ENCODE assay signal across 23 cellular contexts in genomic region chr22:42656578-42656977, GRCh38. TPM values are rescaled to one million over a fixed set of nuclear protein-coding genes. Genes with fewer than 3 reads are reported as not detected.
"Had no signal": no experiment of that assay in that cellular context is flagged by ENCODE, and none has a peak within 500 bp of the region (broad histone marks: within the 10 kb centered on the region; RNA-seq: fewer than 3 reads in every experiment).

No MANE protein-coding gene starts in this region.

- H3K36me3 ChIP-seq: brain microvascular endothelial cell, cardiac muscle cell had no signal

- H3K36me3 Mint-ChIP-seq: activated CD4-positive, alpha-beta memory T cell treated with anti-CD3 and anti-CD28 coated beads for 36 hours; activated naive CD8-positive, alpha-beta T cell had no signal

- H3K27me3 ChIP-seq: brain microvascular endothelial cell, cardiac muscle cell had no signal

- H3K27me3 Mint-ChIP-seq: activated CD4-positive, alpha-beta T cell treated with anti-CD3 and anti-CD28 coated beads, Interleukin-2, amount 10 ng/mL, durations not matched to agents 7 days and 5 days; T-helper 17 cell had no signal

- H3K27ac Mint-ChIP-seq: activated CD4-positive, alpha-beta memory T cell treated with anti-CD3 and anti-CD28 coated beads for 36 hours; activated CD4-positive, alpha-beta T cell treated with anti-CD3 and anti-CD28 coated beads, Interleukin-2, amount 10 ng/mL, durations not matched to agents 7 days and 5 days; activated naive CD4-positive, alpha-beta T cell treated with anti-CD3 and anti-CD28 coated beads for 36 hours; activated naive CD8-positive, alpha-beta T cell; activated T-helper 17 cell treated with anti-CD3 and anti-CD28 coated beads, Interleukin-2, amount 50 U/mL, for 72 hours; T-helper 17 cell had no signal

- H3K27ac ChIP-seq: brain microvascular endothelial cell, cardiac muscle cell had no signal

- H3K9me3 Mint-ChIP-seq: activated CD4-positive, alpha-beta memory T cell treated with anti-CD3 and anti-CD28 coated beads for 36 hours; activated CD4-positive, alpha-beta T cell treated with anti-CD3 and anti-CD28 coated beads, Interleukin-2, amount 10 ng/mL, durations not matched to agents 7 days and 5 days; activated naive CD4-positive, alpha-beta T cell treated with anti-CD3 and anti-CD28 coated beads for 36 hours; activated T-helper 17 cell treated with anti-CD3 and anti-CD28 coated beads, Interleukin-2, amount 50 U/mL, for 72 hours had no signal

- ATAC-seq: activated T-helper 17 cell treated with anti-CD3 and anti-CD28 coated beads, Interleukin-2, amount 50 U/mL, for 72 hours; PC-3; T-helper 17 cell had no signal

- H3K4me3 Mint-ChIP-seq: activated CD4-positive, alpha-beta memory T cell treated with anti-CD3 and anti-CD28 coated beads for 36 hours; activated CD4-positive, alpha-beta T cell treated with anti-CD3 and anti-CD28 coated beads, Interleukin-2, amount 10 ng/mL, durations not matched to agents 7 days and 5 days; activated naive CD4-positive, alpha-beta T cell treated with anti-CD3 and anti-CD28 coated beads for 36 hours; activated naive CD8-positive, alpha-beta T cell; activated T-helper 17 cell treated with anti-CD3 and anti-CD28 coated beads, Interleukin-2, amount 50 U/mL, for 72 hours had no signal

- H3K4me1 Mint-ChIP-seq: activated CD4-positive, alpha-beta T cell treated with anti-CD3 and anti-CD28 coated beads, Interleukin-2, amount 10 ng/mL, durations not matched to agents 7 days and 5 days; activated T-helper 17 cell treated with anti-CD3 and anti-CD28 coated beads, Interleukin-2, amount 50 U/mL, for 72 hours had no signal

- DNase-seq: activated CD4-positive, alpha-beta memory T cell treated with anti-CD3 and anti-CD28 coated beads for 36 hours; activated CD4-positive, alpha-beta T cell treated with anti-CD3 and anti-CD28 coated beads, Interleukin-2, amount 10 ng/mL, durations not matched to agents 7 days and 5 days; activated CD4-positive, CD25-positive, alpha-beta regulatory T cell; activated CD8-positive, alpha-beta memory T cell treated with anti-CD3 and anti-CD28 coated beads for 24 hours; activated gamma-delta T cell; activated naive CD4-positive, alpha-beta T cell treated with anti-CD3 and anti-CD28 coated beads for 36 hours; activated T-cell treated with anti-CD3 and anti-CD28 coated beads, Interleukin-2, amount 50 U/mL, for 48 hours; brain microvascular endothelial cell; NCI-H1105 treated with DMSO at 0.1 percent for 48 hours; NCI-H1436 treated with DMSO at 0.1 percent for 48 hours; NCI-H187; NCI-H2081; NCI-H510A treated with DMSO at 0.1 percent for 48 hours; NCI-H69; NK-92 treated with Interleukin-12 subunit alpha and Interleukin-12 subunit beta, amount 100 ng/mL, for 24 hours; PC-3; SHP77 treated with DMSO at 0.1 percent for 48 hours; T-helper 17 cell; T-helper 9 cell had no signal

- H3K4me3 ChIP-seq: cardiac muscle cell had no signal

RNA-seq across cellular contexts. Expression of gene ATP5MGL, which starts 16.2 kb away (rescaled TPM):
- total RNA-seq: PC-3, SK-MEL-5 had no signal
